ENCODE assay signal across 18 cellular contexts in the genomic region with DNA sequence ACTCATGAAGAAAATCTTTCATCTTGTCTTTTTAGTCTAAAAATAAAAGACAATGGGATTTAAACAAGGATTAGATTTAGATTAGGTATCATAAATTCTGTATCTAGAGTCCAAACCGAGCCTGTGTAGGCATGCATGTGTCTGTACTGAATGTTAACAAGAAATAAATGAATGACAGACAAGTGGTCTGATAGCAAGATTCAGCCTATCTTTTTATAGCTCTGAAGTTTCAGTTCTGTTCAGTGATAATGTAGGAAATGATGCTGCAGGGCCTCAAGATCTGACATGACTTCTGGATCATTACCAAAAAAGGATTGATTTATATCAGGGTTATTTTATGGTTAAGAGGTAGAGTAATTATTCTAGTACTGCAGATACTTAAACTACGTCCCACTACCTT.
"Had no signal": no experiment of that assay in that cellular context is flagged by ENCODE, and none has a peak within 500 bp of the region (broad histone marks: within the 10 kb centered on the region; RNA-seq: fewer than 3 reads in every experiment).

No MANE protein-coding gene starts in this region.

- DNase-seq: activated CD4-positive, alpha-beta T cell treated with anti-CD3 and anti-CD28 coated beads for 48 hours; activated CD8-positive, alpha-beta T cell treated with anti-CD3 and anti-CD28 coated beads for 36 hours; activated naive CD4-positive, alpha-beta T cell treated with Interleukin-2 at 50 U/mL for 16 hours; activated naive CD8-positive, alpha-beta T cell treated with anti-CD3 and anti-CD28 coated beads, Interleukin-2, amount 10 ng/mL, durations not matched to agents 7 days and 5 days; activated T-cell treated with anti-CD3 and anti-CD28 coated beads, Interleukin-2, amount 50 U/mL, for 24 hours; amygdala; dermis blood vessel endothelial cell; effector memory CD8-positive, alpha-beta T cell; esophagus squamous epithelium; left ventricle myocardium superior; naive B cell; stimulated activated CD4-positive, alpha-beta T cell treated with anti-CD3 and anti-CD28 coated beads, Interleukin-1b, Interleukin-23, amount 100 ng/mL, for 48 hours; stimulated activated CD8-positive, alpha-beta memory T cell treated with anti-CD3 and anti-CD28 coated beads, Interleukin-4, amount 100 ng/mL, for 48 hours; stimulated activated naive CD4-positive, alpha-beta T cell treated with Interleukin-2 at 50 U/mL for 16 hours; thyroid gland had no signal

- H2AFZ ChIP-seq: neural progenitor cell had no signal

- H3K27me3 ChIP-seq: cardiac muscle cell, esophagus squamous epithelium, neural progenitor cell, thyroid gland had no signal

- H3K4me3 ChIP-seq: cardiac muscle cell, esophagus squamous epithelium, neural progenitor cell, thyroid gland had no signal

- H3K4me2 ChIP-seq: neural progenitor cell had no signal

- H3K4me1 ChIP-seq: esophagus squamous epithelium, neural progenitor cell, thyroid gland had no signal

- ATAC-seq: activated CD8-positive, alpha-beta T cell treated with anti-CD3 and anti-CD28 coated beads for 36 hours; effector memory CD8-positive, alpha-beta T cell; left ventricle myocardium superior; WTC11 had no signal

- H3K9ac ChIP-seq: neural progenitor cell had no signal

- H3K9me3 ChIP-seq: esophagus squamous epithelium, thyroid gland had no signal

- H3K36me3 ChIP-seq: cardiac muscle cell, esophagus squamous epithelium, neural progenitor cell, thyroid gland had no signal

- H3K27ac ChIP-seq: cardiac muscle cell, esophagus squamous epithelium, neural progenitor cell, thyroid gland had no signal
